1 cellular context compared by ENCODE assay signal in genomic region chr12:24954261-24954660, GRCh38.
TF ChIP-seq lines count a peak whose summit lies in the region.

No MANE protein-coding gene starts in this region.

TF ChIP-seq in HEK293, 187 proteins besides CTCF, POLR2A, EP300 and RAD21 (continued from another document):
- TF ChIP-seq KLF17 (tag by site-specific recombination; IDR thresholded peaks at IDR 0.05) (no peak), ZNF558 (tag by site-specific recombination; IDR thresholded peaks at IDR 0.05) (no peak), ZNF791 (tag by site-specific recombination; IDR thresholded peaks at IDR 0.05) (no peak), TCF7L2 (IDR thresholded peaks at IDR 0.05; ENCODE audit: borderline replicate concordance, low read depth, low read length) (no peak), ZNF311 (tag by site-specific recombination; IDR thresholded peaks at IDR 0.05; ENCODE audit: borderline replicate concordance) (no peak), PBX3 (CRISPR knock-in tag; IDR thresholded peaks at IDR 0.05) (no peak), ZNF354C (tag by site-specific recombination; IDR thresholded peaks at IDR 0.05; ENCODE audit: borderline replicate concordance, low read depth) (no peak), ZBTB21 (tag by site-specific recombination; IDR thresholded peaks at IDR 0.05) (no peak), ZNF707 (tag by site-specific recombination; IDR thresholded peaks at IDR 0.05) (no peak), GFI1B (tag by site-specific recombination; IDR thresholded peaks at IDR 0.05) (no peak), ZXDB (tag by site-specific recombination; IDR thresholded peaks at IDR 0.05) (0 out of 2 replicates have a peak, but pooled peaks have one; percentile 34), ZNF157 (tag by site-specific recombination; IDR thresholded peaks at IDR 0.05) (no peak), PRDM10 (tag by site-specific recombination; IDR thresholded peaks at IDR 0.05) (peak; percentile 51)
